Comparison of ENCODE assay signal across 1 cellular context in the genomic region with DNA sequence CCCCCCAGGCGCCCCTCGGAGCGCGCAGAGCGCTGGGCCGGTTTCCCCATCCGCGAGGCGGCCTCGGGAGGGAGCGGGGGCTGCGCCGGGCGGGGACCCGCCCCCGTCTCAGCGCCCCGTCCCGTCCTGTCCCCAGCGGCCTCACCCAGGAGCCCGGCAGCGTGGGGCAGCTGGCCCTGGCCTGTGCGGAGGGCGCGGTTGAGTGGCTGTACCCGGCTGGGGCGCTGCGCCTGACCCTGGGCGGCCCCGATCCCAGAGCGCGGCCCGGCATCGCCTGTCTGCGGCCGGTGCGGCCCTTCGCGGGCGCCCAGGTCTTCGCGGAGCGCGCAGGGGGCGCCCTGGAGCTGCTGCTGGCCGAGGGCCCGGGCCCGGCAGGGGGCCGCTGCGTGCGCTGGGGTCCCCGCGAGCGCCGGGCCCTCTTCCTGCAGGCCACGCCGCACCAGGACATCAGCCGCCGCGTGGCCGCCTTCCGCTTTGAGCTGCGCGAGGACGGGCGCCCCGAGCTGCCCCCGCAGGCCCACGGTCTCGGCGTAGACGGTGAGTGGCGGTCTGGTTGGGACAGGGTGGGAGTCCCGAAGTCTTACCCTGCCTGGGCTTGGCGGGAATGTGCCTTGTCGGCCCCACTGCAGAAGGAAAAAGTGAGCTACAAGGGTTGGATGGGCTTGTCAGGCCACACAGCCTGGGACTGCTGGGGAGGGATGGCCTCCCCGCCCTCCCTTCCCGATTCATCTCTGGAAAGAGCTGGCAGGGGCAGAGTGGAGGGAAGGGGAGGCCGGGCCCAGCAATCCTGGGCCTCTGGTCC.
TF ChIP-seq lines count a peak whose summit lies in the region.

No MANE protein-coding gene starts in this region.

TF ChIP-seq in K562, 482 proteins besides CTCF, POLR2A, EP300 and RAD21 (continued from another document and continues in another):
- no peak for TF ChIP-seq THRB (CRISPR knock-in tag; conservative IDR thresholded peaks at IDR 0.05)
- TF ChIP-seq ATF7 (IDR thresholded peaks at IDR 0.05): no peak
- no peak for TF ChIP-seq SRF (CRISPR knock-in tag; IDR thresholded peaks at IDR 0.05)
- no peak for TF ChIP-seq FOXA1 (IDR thresholded peaks at IDR 0.05; ENCODE audit: borderline replicate concordance)
- TF ChIP-seq ILF3 (IDR thresholded peaks at IDR 0.05; ENCODE audit: borderline replicate concordance): no peak
- TF ChIP-seq ZNF217 (CRISPR knock-in tag; IDR thresholded peaks at IDR 0.05): no peak
- TF ChIP-seq, protein P1, sequence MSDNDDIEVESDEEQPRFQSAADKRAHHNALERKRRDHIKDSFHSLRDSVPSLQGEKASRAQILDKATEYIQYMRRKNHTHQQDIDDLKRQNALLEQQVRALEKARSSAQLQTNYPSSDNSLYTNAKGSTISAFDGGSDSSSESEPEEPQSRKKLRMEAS (CRISPR knock-in tag; IDR thresholded peaks at IDR 0.05): peak; percentile 60
- no peak for TF ChIP-seq FOS (IDR thresholded peaks at IDR 0.05; ENCODE audit: extremely low read depth, insufficient read length)
- TF ChIP-seq ZBTB26 (CRISPR knock-in tag; IDR thresholded peaks at IDR 0.05): no peak
- TF ChIP-seq KDM1A (IDR thresholded peaks at IDR 0.05): no peak
- TF ChIP-seq ZZZ3 (IDR thresholded peaks at IDR 0.05): no peak
- TF ChIP-seq GATAD2B (IDR thresholded peaks at IDR 0.05; ENCODE audit: borderline replicate concordance): peak; percentile 82
- TF ChIP-seq TBP (optimal IDR thresholded peaks at IDR 0.05; ENCODE audit: low read depth, low read length): no peak
- TF ChIP-seq TAF1 (IDR thresholded peaks at IDR 0.05; ENCODE audit: control insufficient read depth, extremely low read depth, insufficient read depth, low read length, severe bottlenecking): no peak
- TF ChIP-seq, protein P2, sequence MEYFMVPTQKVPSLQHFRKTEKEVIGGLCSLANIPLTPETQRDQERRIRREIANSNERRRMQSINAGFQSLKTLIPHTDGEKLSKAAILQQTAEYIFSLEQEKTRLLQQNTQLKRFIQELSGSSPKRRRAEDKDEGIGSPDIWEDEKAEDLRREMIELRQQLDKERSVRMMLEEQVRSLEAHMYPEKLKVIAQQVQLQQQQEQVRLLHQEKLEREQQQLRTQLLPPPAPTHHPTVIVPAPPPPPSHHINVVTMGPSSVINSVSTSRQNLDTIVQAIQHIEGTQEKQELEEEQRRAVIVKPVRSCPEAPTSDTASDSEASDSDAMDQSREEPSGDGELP (CRISPR knock-in tag; IDR thresholded peaks at IDR 0.05; ENCODE audit: borderline replicate concordance): no peak
- no peak for TF ChIP-seq PML (IDR thresholded peaks at IDR 0.05; ENCODE audit: low read length)
- TF ChIP-seq MGA (IDR thresholded peaks at IDR 0.05): peak; percentile 33; the same call in 1 of the 2 replicates
- no peak for TF ChIP-seq ZNF77 (CRISPR knock-in tag; IDR thresholded peaks at IDR 0.05)
- no peak for TF ChIP-seq NFYB (IDR thresholded peaks at IDR 0.05; ENCODE audit: extremely low read depth, insufficient read length)
- no peak; the same call in 1 of the 2 replicates for TF ChIP-seq ZNF592 (IDR thresholded peaks at IDR 0.05)
- TF ChIP-seq CREB1 (IDR thresholded peaks at IDR 0.05): no peak
- TF ChIP-seq CREB1 (CRISPR knock-in tag; IDR thresholded peaks at IDR 0.05): 0 out of 2 replicates have a peak, but pooled peaks have one; percentile 27
- TF ChIP-seq SETDB1 (IDR thresholded peaks at IDR 0.05; ENCODE audit: low read length): no peak
- TF ChIP-seq SMARCA4 (IDR thresholded peaks at IDR 0.05): no peak
- TF ChIP-seq ASH1L (IDR thresholded peaks at IDR 0.05; ENCODE audit: borderline replicate concordance, low read depth, partially characterized antibody): no peak
- no peak for TF ChIP-seq SMAD2 (IDR thresholded peaks at IDR 0.05; ENCODE audit: low read depth, low read length)
- no peak for TF ChIP-seq ELF2 (CRISPR knock-in tag; IDR thresholded peaks at IDR 0.05)
- no peak for TF ChIP-seq DNMT1 (IDR thresholded peaks at IDR 0.05)
- no peak for TF ChIP-seq CBFA2T3 (IDR thresholded peaks at IDR 0.05)
- no peak for TF ChIP-seq EWSR1 (IDR thresholded peaks at IDR 0.05; ENCODE audit: borderline replicate concordance, low read depth, partially characterized antibody)
- no peak for TF ChIP-seq ETV6 (IDR thresholded peaks at IDR 0.05; ENCODE audit: borderline replicate concordance in 1 of 2, low read depth in 2 of 2, low read length in 1 of 2)
- TF ChIP-seq ETV6 (CRISPR knock-in tag; IDR thresholded peaks at IDR 0.05; ENCODE audit: borderline replicate concordance): no peak
- no peak for TF ChIP-seq ZFP1 (CRISPR knock-in tag; IDR thresholded peaks at IDR 0.05)
- TF ChIP-seq MXI1 (IDR thresholded peaks at IDR 0.05; ENCODE audit: low read depth, low read length): no peak
- TF ChIP-seq TCF7L2 (IDR thresholded peaks at IDR 0.05; ENCODE audit: low read depth, low read length): no peak
- TF ChIP-seq, protein P3, sequence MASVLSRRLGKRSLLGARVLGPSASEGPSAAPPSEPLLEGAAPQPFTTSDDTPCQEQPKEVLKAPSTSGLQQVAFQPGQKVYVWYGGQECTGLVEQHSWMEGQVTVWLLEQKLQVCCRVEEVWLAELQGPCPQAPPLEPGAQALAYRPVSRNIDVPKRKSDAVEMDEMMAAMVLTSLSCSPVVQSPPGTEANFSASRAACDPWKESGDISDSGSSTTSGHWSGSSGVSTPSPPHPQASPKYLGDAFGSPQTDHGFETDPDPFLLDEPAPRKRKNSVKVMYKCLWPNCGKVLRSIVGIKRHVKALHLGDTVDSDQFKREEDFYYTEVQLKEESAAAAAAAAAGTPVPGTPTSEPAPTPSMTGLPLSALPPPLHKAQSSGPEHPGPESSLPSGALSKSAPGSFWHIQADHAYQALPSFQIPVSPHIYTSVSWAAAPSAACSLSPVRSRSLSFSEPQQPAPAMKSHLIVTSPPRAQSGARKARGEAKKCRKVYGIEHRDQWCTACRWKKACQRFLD (CRISPR knock-in tag; IDR thresholded peaks at IDR 0.05): no peak
- no peak for TF ChIP-seq CHD1 (IDR thresholded peaks at IDR 0.05; ENCODE audit: low read length)
- TF ChIP-seq PHF8 (IDR thresholded peaks at IDR 0.05; ENCODE audit: borderline replicate concordance, low read length): peak; percentile 20; the same call in 1 of the 2 replicates
- 0 out of 2 replicates have a peak, but pooled peaks have one; percentile 34 for TF ChIP-seq TAF15 (IDR thresholded peaks at IDR 0.05; ENCODE audit: low read depth, low read length)
- TF ChIP-seq BCL6 (CRISPR knock-in tag; IDR thresholded peaks at IDR 0.05): no peak
